In the genomic region with DNA sequence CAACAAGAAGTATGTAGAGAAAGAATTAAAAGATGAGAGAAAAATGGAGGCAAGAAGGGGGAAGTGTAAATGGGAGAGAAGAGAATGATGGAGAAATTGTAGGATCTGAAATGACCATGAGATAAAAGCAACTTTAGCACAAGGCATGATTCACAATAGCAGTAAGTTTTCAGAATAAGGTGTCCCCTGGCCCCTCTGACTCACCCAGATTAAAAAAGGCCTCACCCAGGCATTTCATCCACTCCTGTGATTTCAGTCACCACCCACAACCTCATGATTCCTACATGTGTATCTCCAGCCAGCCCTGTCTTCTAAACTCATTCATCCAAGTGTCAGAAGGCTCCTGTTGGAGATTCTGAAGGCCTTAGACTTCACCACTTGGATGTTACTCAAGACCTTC, we compare ENCODE assay signal across 8 cellular contexts. TPM values are rescaled to one million over a fixed set of nuclear protein-coding genes. Genes with fewer than 3 reads are reported as not detected.
A peak's percentile ranks its signal among the peaks of the same experiment; 100 is the strongest.
DNase-seq lines count a peak whose midpoint lies in the region; ATAC-seq and TF ChIP-seq lines count a peak whose summit lies in the region.

No MANE protein-coding gene starts in this region.

- DNase-seq in GM12865 (ENCODE audit: low read depth): peak; percentile 55
- peak; percentile 52 for DNase-seq in astrocyte of the spinal cord (ENCODE audit: low read depth, low spot score)
- peak; percentile 31 to 41 for DNase-seq in stimulated activated CD4-positive, alpha-beta T cell treated with anti-CD3 and anti-CD28 coated beads, Interleukin-2, amount 100 ng/mL, for 48 hours
- no peak for DNase-seq in cerebellum (ENCODE audit: low spot score)
- no peak for DNase-seq in HAP-1 (ENCODE audit: low spot score in 2 of 2)

- no peaks in the 10 kb centered on the region for H4K20me1 ChIP-seq in OCI-LY1 (ENCODE audit: insufficient read depth, low read length)

- H3K4me2 ChIP-seq in OCI-LY1 (ENCODE audit: low read length): no peak overlapping the region

- H3K4me3 ChIP-seq in GM12865 (ENCODE audit: low read depth, low read length) (no peak overlapping the region), OCI-LY1 (ENCODE audit: low read depth, low read length, poor library complexity, severe bottlenecking) (no peak overlapping the region), astrocyte of the spinal cord (ENCODE audit: low read depth, low read length) (no peak overlapping the region), HAP-1 (no peak overlapping the region)

- no peaks in the 10 kb centered on the region for H3K27me3 ChIP-seq in OCI-LY1 (ENCODE audit: insufficient read depth, low read length)
- H3K27me3 ChIP-seq in HAP-1 (ENCODE audit: low read depth): no peaks in the 10 kb centered on the region

- H2AFZ ChIP-seq in OCI-LY1 (ENCODE audit: low read length): no peak overlapping the region

- ATAC-seq in GM19397 (IDR thresholded peaks at IDR 0.05; ENCODE audit: unreplicated experiment): no peak
- no peak for ATAC-seq in HG02840 (IDR thresholded peaks at IDR 0.05; ENCODE audit: low FRiP score, unreplicated experiment)

- no peaks in the 10 kb centered on the region for H3K9me2 ChIP-seq in OCI-LY1 (ENCODE audit: low read depth, low read length)

- H3K4me1 ChIP-seq in OCI-LY1 (ENCODE audit: insufficient read depth, low read length, severe bottlenecking): peaks cover 12% of the 10 kb centered on the region
- no peaks in the 10 kb centered on the region for H3K4me1 ChIP-seq in HAP-1

- H3K36me3 ChIP-seq in OCI-LY1 (ENCODE audit: insufficient read depth, low read length): peaks cover 80% of the 10 kb centered on the region
- H3K36me3 ChIP-seq in HAP-1 (replicated peaks): no peaks in the 10 kb centered on the region

- H3K79me2 ChIP-seq in OCI-LY1 (ENCODE audit: insufficient read depth, low read length): no peaks in the 10 kb centered on the region

- TF ChIP-seq CTCF in GM12865 (IDR thresholded peaks at IDR 0.05; ENCODE audit: insufficient read depth, low read depth, low read length, missing control alignments) (no peak), OCI-LY1 (IDR thresholded peaks at IDR 0.05; ENCODE audit: low read length) (no peak), astrocyte of the spinal cord (IDR thresholded peaks at IDR 0.05; ENCODE audit: low read depth, low read length) (no peak)

- no peak overlapping the region for H3K9ac ChIP-seq in OCI-LY1 (ENCODE audit: low read length)

- H3F3A ChIP-seq in OCI-LY1 (ENCODE audit: insufficient read depth, low read length): no peaks in the 10 kb centered on the region

- peak overlapping the region; percentile 9 for H3K27ac ChIP-seq in OCI-LY1 (ENCODE audit: low read depth, low read length, poor library complexity, severe bottlenecking)

- in situ Hi-C loops in astrocyte of the spinal cord (cut with HindIII; ENCODE audit: low sequenced_read_pairs): no loop called here
- in situ Hi-C loops in HAP-1 (cut with MboI; ENCODE audit: low sequenced_read_pairs): no loop called here

- peaks cover 4% of the 10 kb centered on the region; the same call in 1 of the 2 replicates for H3K9me3 ChIP-seq in OCI-LY1 (ENCODE audit: low read length)
- no peaks in the 10 kb centered on the region for H3K9me3 ChIP-seq in HAP-1

RNA-seq across cellular contexts. Expression of a gene that starts 56.6 kb away (rescaled TPM):
- total RNA-seq in cerebellum: 7.3 TPM

Comparison
In these comparisons a context has a peak if more than half of its experiments do, and no peak if none do; other contexts are left out.
1. DNase-seq: peak in GM12865 (single experiment), astrocyte of the spinal cord (single experiment) and stimulated activated CD4-positive, alpha-beta T cell treated with anti-CD3 and anti-CD28 coated beads, Interleukin-2, amount 100 ng/mL, for 48 hours (2 of 2); none in cerebellum (single experiment) and HAP-1 (0 of 2).